ENCODE assay signal across 2 cellular contexts in genomic region chr12:113485330-113485729, GRCh38.
TF ChIP-seq lines count a peak whose summit lies in the region.

No MANE protein-coding gene starts in this region.

TF ChIP-seq in HCT116, 20 proteins besides CTCF, POLR2A, EP300 and RAD21:
- TF ChIP-seq CEBPB (IDR thresholded peaks at IDR 0.05; ENCODE audit: low read depth) (no peak), EGR1 (IDR thresholded peaks at IDR 0.05; ENCODE audit: low read depth) (no peak), POLR2AphosphoS5 (IDR thresholded peaks at IDR 0.05; ENCODE audit: low read depth, low read length) (no peak), EZH2phosphoT487 (IDR thresholded peaks at IDR 0.05; ENCODE audit: borderline replicate concordance) (no peak), YY1 (IDR thresholded peaks at IDR 0.05; ENCODE audit: extremely low read depth, insufficient replicate concordance, low read depth, low read length) (no peak), SIN3A (IDR thresholded peaks at IDR 0.05; ENCODE audit: low read depth) (no peak), ATF3 (IDR thresholded peaks at IDR 0.05) (no peak), EZH2 (IDR thresholded peaks at IDR 0.05) (no peak)
- TF ChIP-seq, protein P1, sequence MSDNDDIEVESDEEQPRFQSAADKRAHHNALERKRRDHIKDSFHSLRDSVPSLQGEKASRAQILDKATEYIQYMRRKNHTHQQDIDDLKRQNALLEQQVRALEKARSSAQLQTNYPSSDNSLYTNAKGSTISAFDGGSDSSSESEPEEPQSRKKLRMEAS (IDR thresholded peaks at IDR 0.05), result no peak
- TF ChIP-seq, protein P2, sequence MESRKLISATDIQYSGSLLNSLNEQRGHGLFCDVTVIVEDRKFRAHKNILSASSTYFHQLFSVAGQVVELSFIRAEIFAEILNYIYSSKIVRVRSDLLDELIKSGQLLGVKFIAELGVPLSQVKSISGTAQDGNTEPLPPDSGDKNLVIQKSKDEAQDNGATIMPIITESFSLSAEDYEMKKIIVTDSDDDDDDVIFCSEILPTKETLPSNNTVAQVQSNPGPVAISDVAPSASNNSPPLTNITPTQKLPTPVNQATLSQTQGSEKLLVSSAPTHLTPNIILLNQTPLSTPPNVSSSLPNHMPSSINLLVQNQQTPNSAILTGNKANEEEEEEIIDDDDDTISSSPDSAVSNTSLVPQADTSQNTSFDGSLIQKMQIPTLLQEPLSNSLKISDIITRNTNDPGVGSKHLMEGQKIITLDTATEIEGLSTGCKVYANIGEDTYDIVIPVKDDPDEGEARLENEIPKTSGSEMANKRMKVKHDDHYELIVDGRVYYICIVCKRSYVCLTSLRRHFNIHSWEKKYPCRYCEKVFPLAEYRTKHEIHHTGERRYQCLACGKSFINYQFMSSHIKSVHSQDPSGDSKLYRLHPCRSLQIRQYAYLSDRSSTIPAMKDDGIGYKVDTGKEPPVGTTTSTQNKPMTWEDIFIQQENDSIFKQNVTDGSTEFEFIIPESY (IDR thresholded peaks at IDR 0.05; ENCODE audit: extremely low read depth, insufficient replicate concordance, low read length), result no peak
- TF ChIP-seq, protein P3, sequence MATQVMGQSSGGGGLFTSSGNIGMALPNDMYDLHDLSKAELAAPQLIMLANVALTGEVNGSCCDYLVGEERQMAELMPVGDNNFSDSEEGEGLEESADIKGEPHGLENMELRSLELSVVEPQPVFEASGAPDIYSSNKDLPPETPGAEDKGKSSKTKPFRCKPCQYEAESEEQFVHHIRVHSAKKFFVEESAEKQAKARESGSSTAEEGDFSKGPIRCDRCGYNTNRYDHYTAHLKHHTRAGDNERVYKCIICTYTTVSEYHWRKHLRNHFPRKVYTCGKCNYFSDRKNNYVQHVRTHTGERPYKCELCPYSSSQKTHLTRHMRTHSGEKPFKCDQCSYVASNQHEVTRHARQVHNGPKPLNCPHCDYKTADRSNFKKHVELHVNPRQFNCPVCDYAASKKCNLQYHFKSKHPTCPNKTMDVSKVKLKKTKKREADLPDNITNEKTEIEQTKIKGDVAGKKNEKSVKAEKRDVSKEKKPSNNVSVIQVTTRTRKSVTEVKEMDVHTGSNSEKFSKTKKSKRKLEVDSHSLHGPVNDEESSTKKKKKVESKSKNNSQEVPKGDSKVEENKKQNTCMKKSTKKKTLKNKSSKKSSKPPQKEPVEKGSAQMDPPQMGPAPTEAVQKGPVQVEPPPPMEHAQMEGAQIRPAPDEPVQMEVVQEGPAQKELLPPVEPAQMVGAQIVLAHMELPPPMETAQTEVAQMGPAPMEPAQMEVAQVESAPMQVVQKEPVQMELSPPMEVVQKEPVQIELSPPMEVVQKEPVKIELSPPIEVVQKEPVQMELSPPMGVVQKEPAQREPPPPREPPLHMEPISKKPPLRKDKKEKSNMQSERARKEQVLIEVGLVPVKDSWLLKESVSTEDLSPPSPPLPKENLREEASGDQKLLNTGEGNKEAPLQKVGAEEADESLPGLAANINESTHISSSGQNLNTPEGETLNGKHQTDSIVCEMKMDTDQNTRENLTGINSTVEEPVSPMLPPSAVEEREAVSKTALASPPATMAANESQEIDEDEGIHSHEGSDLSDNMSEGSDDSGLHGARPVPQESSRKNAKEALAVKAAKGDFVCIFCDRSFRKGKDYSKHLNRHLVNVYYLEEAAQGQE (IDR thresholded peaks at IDR 0.05; ENCODE audit: low read depth), result no peak
TF ChIP-seq in HCT116: peak in this region for 0.

TF ChIP-seq in H1, 55 proteins besides CTCF, POLR2A, EP300 and RAD21:
- TF ChIP-seq NANOG (IDR thresholded peaks at IDR 0.05; ENCODE audit: insufficient read depth, low read depth, low read length, poor library complexity, severe bottlenecking) (no peak), TBP (IDR thresholded peaks at IDR 0.05; ENCODE audit: low read depth, low read length) (no peak), CHD2 (IDR thresholded peaks at IDR 0.05; ENCODE audit: low read length) (no peak), KDM4A (IDR thresholded peaks at IDR 0.05; ENCODE audit: low read depth, low read length, severe bottlenecking) (no peak), ASH2L (IDR thresholded peaks at IDR 0.05; ENCODE audit: low read length) (no peak), RBBP5 (IDR thresholded peaks at IDR 0.05; ENCODE audit: borderline replicate concordance, low read depth, low read length) (no peak), CHD1 (IDR thresholded peaks at IDR 0.05; ENCODE audit: low read depth, low read length) (no peak), KDM5A (IDR thresholded peaks at IDR 0.05; ENCODE audit: low read length) (no peak), BCL11A (IDR thresholded peaks at IDR 0.05; ENCODE audit: low read depth in 2 of 2, low read length in 2 of 2) (no peak), SP4 (IDR thresholded peaks at IDR 0.05; ENCODE audit: low read length) (no peak), NRF1 (IDR thresholded peaks at IDR 0.05; ENCODE audit: low read depth, low read length) (no peak), RNF2 (IDR thresholded peaks at IDR 0.05; ENCODE audit: borderline replicate concordance, low read depth, low read length, missing control alignments, poor library complexity, severe bottlenecking) (no peak), SRF (IDR thresholded peaks at IDR 0.05; ENCODE audit: low read depth, low read length) (no peak), TAF1 (IDR thresholded peaks at IDR 0.05; ENCODE audit: low read depth, low read length) (no peak), POLR2AphosphoS5 (IDR thresholded peaks at IDR 0.05; ENCODE audit: low read depth, low read length) (no peak), POU5F1 (IDR thresholded peaks at IDR 0.05; ENCODE audit: low read depth, low read length) (no peak)
- TF ChIP-seq, protein P4, sequence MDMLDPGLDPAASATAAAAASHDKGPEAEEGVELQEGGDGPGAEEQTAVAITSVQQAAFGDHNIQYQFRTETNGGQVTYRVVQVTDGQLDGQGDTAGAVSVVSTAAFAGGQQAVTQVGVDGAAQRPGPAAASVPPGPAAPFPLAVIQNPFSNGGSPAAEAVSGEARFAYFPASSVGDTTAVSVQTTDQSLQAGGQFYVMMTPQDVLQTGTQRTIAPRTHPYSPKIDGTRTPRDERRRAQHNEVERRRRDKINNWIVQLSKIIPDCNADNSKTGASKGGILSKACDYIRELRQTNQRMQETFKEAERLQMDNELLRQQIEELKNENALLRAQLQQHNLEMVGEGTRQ (IDR thresholded peaks at IDR 0.05; ENCODE audit: low read length), result no peak
- TF ChIP-seq, protein P1 (IDR thresholded peaks at IDR 0.05), result no peak
